In the genomic region with DNA sequence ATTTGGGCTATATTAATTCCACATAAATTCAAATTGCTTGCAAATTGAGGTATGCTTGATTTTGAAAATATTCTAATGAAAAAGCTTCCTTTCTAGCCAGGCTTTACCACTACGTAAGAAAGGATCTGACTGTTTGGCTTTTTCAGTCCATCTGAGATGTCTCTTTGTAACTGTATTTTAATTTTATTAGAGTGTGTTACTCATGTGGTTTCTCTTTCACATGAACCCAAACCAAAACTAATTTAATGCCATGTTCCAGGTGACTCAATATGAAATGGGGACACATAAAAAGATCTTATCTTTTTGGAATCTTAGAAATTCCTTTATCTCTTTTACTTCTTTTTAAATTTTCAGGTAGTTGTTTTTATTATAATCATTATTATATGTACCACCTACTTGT, we compare ENCODE assay signal across 24 cellular contexts.
"Had no signal": no experiment of that assay in that cellular context is flagged by ENCODE, and none has a peak within 500 bp of the region (broad histone marks: within the 10 kb centered on the region; RNA-seq: fewer than 3 reads in every experiment).

No MANE protein-coding gene starts in this region.

- H3K27me3 ChIP-seq: neutrophil, pancreas, right lobe of liver, sigmoid colon, stomach, thyroid gland, tibial nerve, upper lobe of left lung, vagina had no signal

- ATAC-seq: naive thymus-derived CD8-positive, alpha-beta T cell; natural killer cell treated with Interleukin-12 subunit alpha and Interleukin-12 subunit beta and Interleukin-15 and Interleukin-18, amount 100 ng/mL, for 72 hours; pancreas; psoas muscle; right cardiac atrium; right lobe of liver; stimulated activated effector memory CD8-positive, alpha-beta T cell treated with anti-CD3 and anti-CD28 coated beads, Interleukin-12 subunit alpha, Interleukin-12 subunit beta, amount 100 ng/mL, for 72 hours; stimulated activated naive B cell treated with anti-CD40 and anti-IgM and Interleukin-4, amounts not matched to agents 10 μg/mL and 1 μg/mL and 100 μg/mL, for 72 hours had no signal

- H3K4me3 ChIP-seq: pancreas, psoas muscle, right lobe of liver, sigmoid colon, stomach, thoracic aorta, thyroid gland, tibial nerve, upper lobe of left lung, vagina had no signal

- H3K36me3 ChIP-seq: neutrophil, pancreas, right lobe of liver, sigmoid colon, stomach, thoracic aorta, thyroid gland, tibial nerve, upper lobe of left lung, vagina had no signal

- H3K27ac ChIP-seq: neutrophil, pancreas, right lobe of liver, sigmoid colon, stomach, thoracic aorta, thyroid gland, tibial nerve, upper lobe of left lung, vagina had no signal

- H3K4me1 ChIP-seq: right lobe of liver, tibial nerve, upper lobe of left lung, vagina had no signal

- DNase-seq: naive thymus-derived CD8-positive, alpha-beta T cell; nephron progenitor cell; nucleus accumbens; pancreas; psoas muscle; right cardiac atrium; right lobe of liver; sigmoid colon; small intestine; stimulated activated CD4-positive, alpha-beta T cell treated with anti-CD3 and anti-CD28 coated beads, Interleukin-15, amount 100 ng/mL, for 24 hours; stimulated activated CD4-positive, alpha-beta T cell treated with anti-CD3 and anti-CD28 coated beads, Interleukin-2, amount 100 ng/mL, for 24 hours; stimulated activated CD4-positive, alpha-beta T cell treated with anti-CD3 and anti-CD28 coated beads, Interleukin-2, amount 100 ng/mL, for 48 hours; stimulated activated CD4-positive, alpha-beta T cell treated with anti-CD3 and anti-CD28 coated beads, Interleukin-4, amount 100 ng/mL, for 24 hours; stimulated activated naive B cell treated with anti-CD40 and anti-IgM and Interleukin-4, amounts not matched to agents 10 μg/mL and 1 μg/mL and 100 μg/mL, for 72 hours; stimulated activated naive CD4-positive, alpha-beta T cell treated with Interleukin-2 at 50 U/mL for 16 hours; stomach; thyroid gland; upper lobe of left lung had no signal

- H3K9me3 ChIP-seq: neutrophil, pancreas, psoas muscle, right lobe of liver, sigmoid colon, stomach, thoracic aorta, thyroid gland, tibial nerve, upper lobe of left lung, vagina had no signal
